13 cellular contexts compared by ENCODE assay signal in genomic region chr1:233735331-233735730, GRCh38.
A peak's percentile ranks its signal among the peaks of the same experiment; 100 is the strongest.
DNase-seq lines count a peak whose midpoint lies in the region; ATAC-seq and TF ChIP-seq lines count a peak whose summit lies in the region.
"Had no signal": no experiment of that assay in that cellular context is flagged by ENCODE, and none has a peak within 500 bp of the region (broad histone marks: within the 10 kb centered on the region; RNA-seq: fewer than 3 reads in every experiment).

No MANE protein-coding gene starts in this region.

- H3K9me3 ChIP-seq in smooth muscle cell (replicated peaks; ENCODE audit: low read depth) = no peaks in the 10 kb centered on the region
- H3K9me3 ChIP-seq: BLaER1 treated with 17β-estradiol and CSF1 and Interleukin-3, amounts not matched to agents 10 nM and 100 nM; Caco-2 had no signal

- H2AFZ ChIP-seq in GM23338 (0 out of 2 replicates have a peak overlapping the region, but pooled peaks have one; percentile 16), smooth muscle cell (ENCODE audit: low read depth) (no peak overlapping the region)

- ATAC-seq in GM23338 (no peak), SK-N-SH treated with all-trans-retinoic acid at 6 μM for 48 hours (peak; percentile 49; the same call in 2 of the 3 replicates), HG02759 (IDR thresholded peaks at IDR 0.05; ENCODE audit: unreplicated experiment) (no peak)
- ATAC-seq in stimulated activated naive CD8-positive, alpha-beta T cell treated with anti-CD3 and anti-CD28 coated beads, Interleukin-15, Interleukin-2, amounts not matched to agents 100 U/mL and 50 U/mL, for 24 hours = no peak

- no peak overlapping the region for H3K27ac ChIP-seq in GM23338 (ENCODE audit: low read depth)
- peak overlapping the region; percentile 27 for H3K27ac ChIP-seq in smooth muscle cell (ENCODE audit: low read depth)
- H3K27ac ChIP-seq: BLaER1 treated with 17β-estradiol and CSF1 and Interleukin-3, amounts not matched to agents 10 nM and 100 nM had no signal

- H3K4me2 ChIP-seq in GM23338 (no peak overlapping the region), smooth muscle cell (peak overlapping the region; percentile 27)
- H3K4me2 ChIP-seq: BLaER1 treated with 17β-estradiol and CSF1 and Interleukin-3, amounts not matched to agents 10 nM and 100 nM had no signal

- H3K27ac Mint-ChIP-seq in GM23338 = no peak overlapping the region
- H3K27ac Mint-ChIP-seq: CD4-positive, alpha-beta T cell; H9 had no signal

- no peak overlapping the region for H3K4me3 ChIP-seq in GM23338
- no peak overlapping the region for H3K4me3 ChIP-seq in smooth muscle cell
- H3K4me3 ChIP-seq: BLaER1 treated with 17β-estradiol and CSF1 and Interleukin-3, amounts not matched to agents 10 nM and 100 nM had no signal

- no peak overlapping the region for H3K4me3 Mint-ChIP-seq in GM23338
- H3K4me3 Mint-ChIP-seq: CD4-positive, alpha-beta T cell; H9 had no signal

- peaks cover 13% of the 10 kb centered on the region for H3K4me1 Mint-ChIP-seq in GM23338

- H3K4me1 ChIP-seq in GM23338 (ENCODE audit: insufficient read depth) = peaks cover 6% of the 10 kb centered on the region
- no peaks in the 10 kb centered on the region for H3K4me1 ChIP-seq in smooth muscle cell (ENCODE audit: low read depth)
- H3K4me1 ChIP-seq: BLaER1 treated with 17β-estradiol and CSF1 and Interleukin-3, amounts not matched to agents 10 nM and 100 nM; Caco-2 had no signal

- peaks cover 5% of the 10 kb centered on the region; the same call in 1 of the 3 replicates for H3K36me3 Mint-ChIP-seq in GM23338 (ENCODE audit: low read depth)

- no peaks in the 10 kb centered on the region for H3K36me3 ChIP-seq in GM23338 (ENCODE audit: insufficient read depth)
- H3K36me3 ChIP-seq in smooth muscle cell (ENCODE audit: low read depth) = no peaks in the 10 kb centered on the region
- H3K36me3 ChIP-seq: BLaER1 treated with 17β-estradiol and CSF1 and Interleukin-3, amounts not matched to agents 10 nM and 100 nM had no signal

- no peak for DNase-seq in GM23338 (ENCODE audit: low spot score)
- DNase-seq in islet precursor cell = peak; percentile 71
- no peak for DNase-seq in smooth muscle cell (lab: John Stamatoyannopoulos, UW; ENCODE audit: unreplicated experiment)
- DNase-seq in stimulated activated naive CD8-positive, alpha-beta T cell treated with anti-CD3 and anti-CD28 coated beads, Interleukin-15, Interleukin-2, amounts not matched to agents 100 U/mL and 50 U/mL, for 24 hours = no peak
- DNase-seq in NCI-H2029 treated with DMSO at 0.1 percent for 48 hours (lab: John Stamatoyannopoulos, UW) = no peak
- DNase-seq: 8988T; Caco-2; CD4-positive, alpha-beta T cell; GOT3; H9 had no signal

- H4K20me1 ChIP-seq in GM23338 (replicated peaks; ENCODE audit: insufficient read depth) = no peaks in the 10 kb centered on the region
- no peaks in the 10 kb centered on the region for H4K20me1 ChIP-seq in smooth muscle cell (ENCODE audit: low read depth)
- H4K20me1 ChIP-seq: BLaER1 treated with 17β-estradiol and CSF1 and Interleukin-3, amounts not matched to agents 10 nM and 100 nM had no signal

- H3K9me2 ChIP-seq in GM23338 (ENCODE audit: insufficient read depth) = peaks cover under 1% of the 10 kb centered on the region; the same call in 1 of the 2 replicates

- H3K27me3 ChIP-seq in GM23338 (ENCODE audit: insufficient read depth) = no peaks in the 10 kb centered on the region
- no peaks in the 10 kb centered on the region for H3K27me3 ChIP-seq in smooth muscle cell (ENCODE audit: low read depth)
- H3K27me3 ChIP-seq: BLaER1 treated with 17β-estradiol and CSF1 and Interleukin-3, amounts not matched to agents 10 nM and 100 nM had no signal

- TF ChIP-seq CTCF in GM23338 (conservative IDR thresholded peaks at IDR 0.05; ENCODE audit: low read depth in 2 of 2) (no peak), smooth muscle cell (IDR thresholded peaks at IDR 0.05; ENCODE audit: borderline replicate concordance, insufficient read depth, poor library complexity, severe bottlenecking) (no peak)

- no peaks in the 10 kb centered on the region for H3K9me3 Mint-ChIP-seq in GM23338
- H3K9me3 Mint-ChIP-seq: CD4-positive, alpha-beta T cell; H9 had no signal

- H3K9ac ChIP-seq in smooth muscle cell (ENCODE audit: low read depth) = no peak overlapping the region
- H3K9ac ChIP-seq: BLaER1 treated with 17β-estradiol and CSF1 and Interleukin-3, amounts not matched to agents 10 nM and 100 nM had no signal

- no peaks in the 10 kb centered on the region for H3K79me2 ChIP-seq in GM23338 (replicated peaks; ENCODE audit: insufficient read depth)
- no peaks in the 10 kb centered on the region for H3K79me2 ChIP-seq in smooth muscle cell (ENCODE audit: low read depth)

- H3F3A ChIP-seq in GM23338 (replicated peaks; ENCODE audit: low read depth) = no peaks in the 10 kb centered on the region
- no peaks in the 10 kb centered on the region for H3F3A ChIP-seq in smooth muscle cell (ENCODE audit: low read depth)

- peaks cover 3% of the 10 kb centered on the region for H3K27me3 Mint-ChIP-seq in GM23338 (ENCODE audit: insufficient read depth, low read depth, poor library complexity)

- WGBS in smooth muscle cell (ENCODE audit: low lambda C conversion rate) = 85% methylated on average over 1 of the region's 1 CpG

TF ChIP-seq in GM23338, 12 proteins besides CTCF, POLR2A, EP300 and RAD21 (continues in another document):
- no peak for TF ChIP-seq ETS1 (IDR thresholded peaks at IDR 0.05)
- no peak for TF ChIP-seq REST (IDR thresholded peaks at IDR 0.05; ENCODE audit: unreplicated experiment)

TF ChIP-seq in SK-N-SH treated with all-trans-retinoic acid at 6 μM for 48 hours, 23 proteins besides CTCF, POLR2A, EP300 and RAD21:
- TF ChIP-seq ZNF565 (CRISPR knock-in tag; conservative IDR thresholded peaks at IDR 0.05; ENCODE audit: low read depth) = no peak
- TF ChIP-seq ISL1 (CRISPR knock-in tag; IDR thresholded peaks at IDR 0.05) = peak; percentile 16
